ENCODE assay signal across 19 cellular contexts in genomic region chr16:87684106-87684677, GRCh38.
"Had no signal": no experiment of that assay in that cellular context is flagged by ENCODE, and none has a peak within 500 bp of the region (broad histone marks: within the 10 kb centered on the region; RNA-seq: fewer than 3 reads in every experiment).

No MANE protein-coding gene starts in this region.

- H2AFZ ChIP-seq: hepatocyte had no signal

- H3K36me3 ChIP-seq: pancreas, sigmoid colon, tibial artery, upper lobe of left lung had no signal

- H3K27ac ChIP-seq: hepatocyte, pancreas, sigmoid colon, testis, tibial artery, upper lobe of left lung had no signal

- H3K27ac Mint-ChIP-seq: nephron progenitor cell; stimulated activated effector memory CD8-positive, alpha-beta T cell treated with anti-CD3 and anti-CD28 coated beads, Interleukin-12 subunit alpha, Interleukin-12 subunit beta, amount 100 ng/mL, for 72 hours had no signal

- H3K36me3 Mint-ChIP-seq: naive thymus-derived CD8-positive, alpha-beta T cell; stimulated activated effector memory CD8-positive, alpha-beta T cell treated with anti-CD3 and anti-CD28 coated beads, Interleukin-12 subunit alpha, Interleukin-12 subunit beta, amount 100 ng/mL, for 72 hours had no signal

- H3K79me2 ChIP-seq: hepatocyte had no signal

- H3K4me3 Mint-ChIP-seq: central memory CD8-positive, alpha-beta T cell; naive thymus-derived CD8-positive, alpha-beta T cell; nephron progenitor cell; stimulated activated effector memory CD8-positive, alpha-beta T cell treated with anti-CD3 and anti-CD28 coated beads, Interleukin-12 subunit alpha, Interleukin-12 subunit beta, amount 100 ng/mL, for 72 hours had no signal

- H3K9me3 ChIP-seq: pancreas, sigmoid colon, testis, tibial artery, upper lobe of left lung had no signal

- DNase-seq: cortex of kidney; head of caudate nucleus; kidney; mesendoderm; naive thymus-derived CD8-positive, alpha-beta T cell; nephron progenitor cell; occipital lobe; pancreas; sigmoid colon; stimulated activated CD4-positive, alpha-beta T cell treated with anti-CD3 and anti-CD28 coated beads, Interleukin-2, amount 100 ng/mL, for 24 hours; stimulated activated CD4-positive, alpha-beta T cell treated with anti-CD3 and anti-CD28 coated beads, Interleukin-4, amount 100 ng/mL, for 24 hours; stimulated activated naive CD8-positive, alpha-beta T cell treated with anti-CD3 and anti-CD28 coated beads, Interleukin-15, Interleukin-2, amounts not matched to agents 100 U/mL and 50 U/mL, for 24 hours; testis; tibial artery had no signal

- H3K4me2 ChIP-seq: hepatocyte had no signal

- H3K4me1 ChIP-seq: pancreas, sigmoid colon, tibial artery, upper lobe of left lung had no signal

- H3K27me3 ChIP-seq: hepatocyte, pancreas, testis, upper lobe of left lung had no signal

- ATAC-seq: left lobe of liver; naive thymus-derived CD8-positive, alpha-beta T cell; stimulated activated effector memory CD8-positive, alpha-beta T cell treated with anti-CD3 and anti-CD28 coated beads, Interleukin-12 subunit alpha, Interleukin-12 subunit beta, amount 100 ng/mL, for 72 hours; stimulated activated naive CD8-positive, alpha-beta T cell treated with anti-CD3 and anti-CD28 coated beads, Interleukin-15, Interleukin-2, amounts not matched to agents 100 U/mL and 50 U/mL, for 24 hours had no signal

- H3K9me3 Mint-ChIP-seq: central memory CD8-positive, alpha-beta T cell; naive thymus-derived CD8-positive, alpha-beta T cell; nephron progenitor cell; stimulated activated effector memory CD8-positive, alpha-beta T cell treated with anti-CD3 and anti-CD28 coated beads, Interleukin-12 subunit alpha, Interleukin-12 subunit beta, amount 100 ng/mL, for 72 hours had no signal

- H3K4me3 ChIP-seq: hepatocyte, pancreas, sigmoid colon, testis, tibial artery, upper lobe of left lung had no signal
